8 cellular contexts compared by ENCODE assay signal in genomic region chr9:130834371-130835311, GRCh38. TPM values are rescaled to one million over a fixed set of nuclear protein-coding genes. Genes with fewer than 3 reads are reported as not detected.
A peak's percentile ranks its signal among the peaks of the same experiment; 100 is the strongest.
DNase-seq lines count a peak whose midpoint lies in the region; ATAC-seq and TF ChIP-seq lines count a peak whose summit lies in the region.

Gene ABL1, plus strand, starts transcription at chr9:130835254. Its CDS starts 193 bp downstream, at chr9:130835447.

- intact Hi-C loops in A673 (cut with micrococcal nuclease; ENCODE audit: unreplicated experiment): no loop called here
- intact Hi-C loops in dorsolateral prefrontal cortex (cut with DNase I): loop anchor here (5.0 to 10.0 kb wide), 3 partner anchors 62 to 257 kb away; partner anchors contain the start of gene FUBP3 (in 1 of the 2)
- intact Hi-C loops in lower leg skin (cut with DNase I; ENCODE audit: low total_unique reads): no loop called here

- DNase-seq in A673 (ENCODE audit: low spot score): peak; percentile 85
- peak; percentile 63 for DNase-seq in NCI-H510A (lab: John Stamatoyannopoulos, UW)
- DNase-seq in activated CD4-positive, alpha-beta T cell treated with anti-CD3 and anti-CD28 coated beads, Interleukin-2, amount 50 U/mL, for 48 hours: peak; percentile 76 to 83
- DNase-seq in dorsolateral prefrontal cortex: peak in 8 of 10 donors; percentile 46 to 74 (median 58)
- DNase-seq in lower leg skin (ENCODE audit: low spot score in 2 of 2): peak; percentile 53 to 93
- peak; percentile 9 to 33 (median 11) for DNase-seq in stimulated activated CD4-positive, alpha-beta T cell treated with anti-CD3 and anti-CD28 coated beads, TNF-alpha, amount 100 ng/mL, for 4 hours (ENCODE audit: low read depth in 3 of 3)

- peak within 1 kb of the TSS; percentile 92 for H3K27ac ChIP-seq in A673 (ENCODE audit: low read depth, low read length, poor library complexity, severe bottlenecking)
- peak within 1 kb of the TSS; percentile 85 to 98 (median 95) for H3K27ac ChIP-seq in dorsolateral prefrontal cortex

- H3K9me3 ChIP-seq in A673 (ENCODE audit: low read depth, low read length, poor library complexity, severe bottlenecking): no peaks in the 10 kb centered on the region

- 2 to 5% methylated on average over 28 to 44 of the region's 72 CpGs for WGBS in lower leg skin, 2 donors

- no peak for TF ChIP-seq CTCF in A673 (conservative IDR thresholded peaks at IDR 0.05; ENCODE audit: low read depth, low read length)
- TF ChIP-seq CTCF in dorsolateral prefrontal cortex (IDR thresholded peaks at IDR 0.05 in 54 of 56, conservative IDR thresholded peaks at IDR 0.05 in 2 of 56; ENCODE audit: low read depth in 1 of 56, partially characterized antibody in 56 of 56): peak in 3 of 56 donors; percentile 17 to 22 (median 18)
- no peak for TF ChIP-seq CTCF in lower leg skin (IDR thresholded peaks at IDR 0.05)

- peaks cover 53% of the 10 kb centered on the region for H3K4me1 ChIP-seq in A673 (ENCODE audit: insufficient read depth, low read length, poor library complexity, severe bottlenecking)

- CTCF ChIA-PET in A673 (lab: Charles Lee): no interaction called here

- H3K4me3 ChIP-seq in A673 (ENCODE audit: low read depth, low read length, poor library complexity, severe bottlenecking) (peak within 1 kb of the TSS; percentile 62), dorsolateral prefrontal cortex (peak within 1 kb of the TSS; percentile 55 to 89 (median 78)), lower leg skin (ENCODE audit: low read depth, poor library complexity, severe bottlenecking) (peak within 1 kb of the TSS; percentile 53)

- no peak for TF ChIP-seq POLR2A in lower leg skin (IDR thresholded peaks at IDR 0.05)

- POLR2A ChIA-PET in A673 (lab: Charles Lee; ENCODE audit: low non-redundant PET): interaction anchor here (0.7 kb wide), 1 partner anchor 9 kb away, joined by 3 read pairs; no protein-coding TSS in a partner anchor

- ATAC-seq in GM18861 (IDR thresholded peaks at IDR 0.05; ENCODE audit: unreplicated experiment) (peak; percentile 62), HG03139 (IDR thresholded peaks at IDR 0.05; ENCODE audit: unreplicated experiment) (peak; percentile 68)

- H3K27me3 ChIP-seq in A673 (replicated peaks; ENCODE audit: insufficient read depth, low read depth, low read length, poor library complexity): no peaks in the 10 kb centered on the region
- no peaks in the 10 kb centered on the region for H3K27me3 ChIP-seq in dorsolateral prefrontal cortex

- BruUV-seq in A673 (replicated peaks; lab: Mats Ljungman, UMichigan): TSS peak; percentile 65

- no peaks in the 10 kb centered on the region for H3K36me3 ChIP-seq in A673 (ENCODE audit: insufficient read depth, low read length, poor library complexity, severe bottlenecking)

RNA-seq across cellular contexts. Expression of gene ABL1, which starts in this region (rescaled TPM):
- total RNA-seq in A673 (2021) (78.6 and 81.3 TPM in 2 replicates), dorsolateral prefrontal cortex (10 to 100 TPM; 32.9 to 97.5 (median 48.2) TPM), lower leg skin (10 to 100 TPM; 21.2 to 47.2 (median 34.3) TPM)

Comparison
In these comparisons a context has a peak if more than half of its experiments do, and no peak if none do; other contexts are left out.
1. Peak in every context shown above with its lines: DNase-seq, ATAC-seq, H3K4me3 ChIP-seq and H3K27ac ChIP-seq.
2. DNase-seq: peak in every context shown above with its lines; median percentile 85 in A673; 80 in activated CD4-positive, alpha-beta T cell treated with anti-CD3 and anti-CD28 coated beads, Interleukin-2, amount 50 U/mL, for 48 hours; 73 in lower leg skin; 63 in NCI-H510A; 58 in dorsolateral prefrontal cortex; 11 in stimulated activated CD4-positive, alpha-beta T cell treated with anti-CD3 and anti-CD28 coated beads, TNF-alpha, amount 100 ng/mL, for 4 hours.
3. intact Hi-C loops: an anchor here in dorsolateral prefrontal cortex (5.0 to 10.0 kb wide); none called in A673 and lower leg skin.